In genomic region chr18:58251416-58251815, GRCh38 we compare ENCODE assay signal across 19 cellular contexts.
"Had no signal": no experiment of that assay in that cellular context is flagged by ENCODE, and none has a peak within 500 bp of the region (broad histone marks: within the 10 kb centered on the region; RNA-seq: fewer than 3 reads in every experiment).

No MANE protein-coding gene starts in this region.

- H3K9ac ChIP-seq: parathyroid adenoma had no signal

- H3K9me3 ChIP-seq: gastrocnemius medialis, heart right ventricle, prostate gland, right lobe of liver had no signal

- H3K4me3 ChIP-seq: dorsolateral prefrontal cortex, gastrocnemius medialis, heart right ventricle, lung, prostate gland, right lobe of liver, skin epidermis had no signal

- H3K79me2 ChIP-seq: parathyroid adenoma had no signal

- H2AFZ ChIP-seq: parathyroid adenoma had no signal

- H3K27me3 ChIP-seq: dorsolateral prefrontal cortex, gastrocnemius medialis, heart right ventricle, right lobe of liver had no signal

- DNase-seq: cortex of kidney; dorsolateral prefrontal cortex; effector memory CD4-positive, alpha-beta T cell; gastrocnemius medialis; heart right ventricle; left colon; left ventricle myocardium superior; midbrain; naive B cell; nephron progenitor cell; retina; right lobe of liver; stimulated activated CD4-positive, alpha-beta T cell treated with anti-CD3 and anti-CD28 coated beads, Interleukin-12 subunit alpha, Interleukin-12 subunit beta, amount 100 ng/mL, for 4 hours; stimulated activated naive CD4-positive, alpha-beta T cell treated with Interleukin-2 at 50 U/mL for 16 hours had no signal

- H3K36me3 ChIP-seq: gastrocnemius medialis, heart right ventricle, right lobe of liver had no signal

- H3K27ac ChIP-seq: gastrocnemius medialis, heart right ventricle, parathyroid adenoma, prostate gland, right lobe of liver, skin epidermis had no signal

- ATAC-seq: esophagus mucosa, gastrocnemius medialis, heart right ventricle, left colon, left ventricle myocardium superior, right lobe of liver had no signal

- H3K4me1 ChIP-seq: parathyroid adenoma, right lobe of liver had no signal
